1 cellular context compared by ENCODE assay signal in the genomic region with DNA sequence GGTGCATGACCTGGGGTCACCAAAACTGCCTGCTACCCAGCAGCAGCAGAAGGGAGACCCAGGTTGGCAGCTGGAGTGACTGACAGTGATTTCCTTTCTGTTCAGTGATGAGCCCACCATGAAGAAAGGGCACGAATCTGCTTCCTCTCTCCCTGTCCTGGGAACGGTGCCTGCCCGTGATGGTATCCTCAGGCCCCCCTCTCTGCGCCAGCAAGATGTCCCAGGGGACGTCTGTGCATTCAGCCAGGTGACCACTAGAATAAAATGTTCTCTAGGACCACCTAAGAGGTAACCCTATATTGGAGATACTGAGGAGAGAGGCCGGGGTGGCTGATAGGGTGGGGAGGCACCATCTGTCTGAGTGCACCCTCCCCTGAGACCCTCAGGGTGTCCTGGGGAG.
TF ChIP-seq lines count a peak whose summit lies in the region.

No MANE protein-coding gene starts in this region.

TF ChIP-seq in H1, 55 proteins besides CTCF, POLR2A, EP300 and RAD21 (continued from another document):
- TF ChIP-seq, protein P1, sequence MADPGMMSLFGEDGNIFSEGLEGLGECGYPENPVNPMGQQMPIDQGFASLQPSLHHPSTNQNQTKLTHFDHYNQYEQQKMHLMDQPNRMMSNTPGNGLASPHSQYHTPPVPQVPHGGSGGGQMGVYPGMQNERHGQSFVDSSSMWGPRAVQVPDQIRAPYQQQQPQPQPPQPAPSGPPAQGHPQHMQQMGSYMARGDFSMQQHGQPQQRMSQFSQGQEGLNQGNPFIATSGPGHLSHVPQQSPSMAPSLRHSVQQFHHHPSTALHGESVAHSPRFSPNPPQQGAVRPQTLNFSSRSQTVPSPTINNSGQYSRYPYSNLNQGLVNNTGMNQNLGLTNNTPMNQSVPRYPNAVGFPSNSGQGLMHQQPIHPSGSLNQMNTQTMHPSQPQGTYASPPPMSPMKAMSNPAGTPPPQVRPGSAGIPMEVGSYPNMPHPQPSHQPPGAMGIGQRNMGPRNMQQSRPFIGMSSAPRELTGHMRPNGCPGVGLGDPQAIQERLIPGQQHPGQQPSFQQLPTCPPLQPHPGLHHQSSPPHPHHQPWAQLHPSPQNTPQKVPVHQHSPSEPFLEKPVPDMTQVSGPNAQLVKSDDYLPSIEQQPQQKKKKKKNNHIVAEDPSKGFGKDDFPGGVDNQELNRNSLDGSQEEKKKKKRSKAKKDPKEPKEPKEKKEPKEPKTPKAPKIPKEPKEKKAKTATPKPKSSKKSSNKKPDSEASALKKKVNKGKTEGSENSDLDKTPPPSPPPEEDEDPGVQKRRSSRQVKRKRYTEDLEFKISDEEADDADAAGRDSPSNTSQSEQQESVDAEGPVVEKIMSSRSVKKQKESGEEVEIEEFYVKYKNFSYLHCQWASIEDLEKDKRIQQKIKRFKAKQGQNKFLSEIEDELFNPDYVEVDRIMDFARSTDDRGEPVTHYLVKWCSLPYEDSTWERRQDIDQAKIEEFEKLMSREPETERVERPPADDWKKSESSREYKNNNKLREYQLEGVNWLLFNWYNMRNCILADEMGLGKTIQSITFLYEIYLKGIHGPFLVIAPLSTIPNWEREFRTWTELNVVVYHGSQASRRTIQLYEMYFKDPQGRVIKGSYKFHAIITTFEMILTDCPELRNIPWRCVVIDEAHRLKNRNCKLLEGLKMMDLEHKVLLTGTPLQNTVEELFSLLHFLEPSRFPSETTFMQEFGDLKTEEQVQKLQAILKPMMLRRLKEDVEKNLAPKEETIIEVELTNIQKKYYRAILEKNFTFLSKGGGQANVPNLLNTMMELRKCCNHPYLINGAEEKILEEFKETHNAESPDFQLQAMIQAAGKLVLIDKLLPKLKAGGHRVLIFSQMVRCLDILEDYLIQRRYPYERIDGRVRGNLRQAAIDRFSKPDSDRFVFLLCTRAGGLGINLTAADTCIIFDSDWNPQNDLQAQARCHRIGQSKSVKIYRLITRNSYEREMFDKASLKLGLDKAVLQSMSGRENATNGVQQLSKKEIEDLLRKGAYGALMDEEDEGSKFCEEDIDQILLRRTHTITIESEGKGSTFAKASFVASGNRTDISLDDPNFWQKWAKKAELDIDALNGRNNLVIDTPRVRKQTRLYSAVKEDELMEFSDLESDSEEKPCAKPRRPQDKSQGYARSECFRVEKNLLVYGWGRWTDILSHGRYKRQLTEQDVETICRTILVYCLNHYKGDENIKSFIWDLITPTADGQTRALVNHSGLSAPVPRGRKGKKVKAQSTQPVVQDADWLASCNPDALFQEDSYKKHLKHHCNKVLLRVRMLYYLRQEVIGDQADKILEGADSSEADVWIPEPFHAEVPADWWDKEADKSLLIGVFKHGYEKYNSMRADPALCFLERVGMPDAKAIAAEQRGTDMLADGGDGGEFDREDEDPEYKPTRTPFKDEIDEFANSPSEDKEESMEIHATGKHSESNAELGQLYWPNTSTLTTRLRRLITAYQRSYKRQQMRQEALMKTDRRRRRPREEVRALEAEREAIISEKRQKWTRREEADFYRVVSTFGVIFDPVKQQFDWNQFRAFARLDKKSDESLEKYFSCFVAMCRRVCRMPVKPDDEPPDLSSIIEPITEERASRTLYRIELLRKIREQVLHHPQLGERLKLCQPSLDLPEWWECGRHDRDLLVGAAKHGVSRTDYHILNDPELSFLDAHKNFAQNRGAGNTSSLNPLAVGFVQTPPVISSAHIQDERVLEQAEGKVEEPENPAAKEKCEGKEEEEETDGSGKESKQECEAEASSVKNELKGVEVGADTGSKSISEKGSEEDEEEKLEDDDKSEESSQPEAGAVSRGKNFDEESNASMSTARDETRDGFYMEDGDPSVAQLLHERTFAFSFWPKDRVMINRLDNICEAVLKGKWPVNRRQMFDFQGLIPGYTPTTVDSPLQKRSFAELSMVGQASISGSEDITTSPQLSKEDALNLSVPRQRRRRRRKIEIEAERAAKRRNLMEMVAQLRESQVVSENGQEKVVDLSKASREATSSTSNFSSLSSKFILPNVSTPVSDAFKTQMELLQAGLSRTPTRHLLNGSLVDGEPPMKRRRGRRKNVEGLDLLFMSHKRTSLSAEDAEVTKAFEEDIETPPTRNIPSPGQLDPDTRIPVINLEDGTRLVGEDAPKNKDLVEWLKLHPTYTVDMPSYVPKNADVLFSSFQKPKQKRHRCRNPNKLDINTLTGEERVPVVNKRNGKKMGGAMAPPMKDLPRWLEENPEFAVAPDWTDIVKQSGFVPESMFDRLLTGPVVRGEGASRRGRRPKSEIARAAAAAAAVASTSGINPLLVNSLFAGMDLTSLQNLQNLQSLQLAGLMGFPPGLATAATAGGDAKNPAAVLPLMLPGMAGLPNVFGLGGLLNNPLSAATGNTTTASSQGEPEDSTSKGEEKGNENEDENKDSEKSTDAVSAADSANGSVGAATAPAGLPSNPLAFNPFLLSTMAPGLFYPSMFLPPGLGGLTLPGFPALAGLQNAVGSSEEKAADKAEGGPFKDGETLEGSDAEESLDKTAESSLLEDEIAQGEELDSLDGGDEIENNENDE (IDR thresholded peaks at IDR 0.05; ENCODE audit: insufficient replicate concordance, low read length) = no peak
